Comparison of ENCODE assay signal across 8 cellular contexts in the genomic region with DNA sequence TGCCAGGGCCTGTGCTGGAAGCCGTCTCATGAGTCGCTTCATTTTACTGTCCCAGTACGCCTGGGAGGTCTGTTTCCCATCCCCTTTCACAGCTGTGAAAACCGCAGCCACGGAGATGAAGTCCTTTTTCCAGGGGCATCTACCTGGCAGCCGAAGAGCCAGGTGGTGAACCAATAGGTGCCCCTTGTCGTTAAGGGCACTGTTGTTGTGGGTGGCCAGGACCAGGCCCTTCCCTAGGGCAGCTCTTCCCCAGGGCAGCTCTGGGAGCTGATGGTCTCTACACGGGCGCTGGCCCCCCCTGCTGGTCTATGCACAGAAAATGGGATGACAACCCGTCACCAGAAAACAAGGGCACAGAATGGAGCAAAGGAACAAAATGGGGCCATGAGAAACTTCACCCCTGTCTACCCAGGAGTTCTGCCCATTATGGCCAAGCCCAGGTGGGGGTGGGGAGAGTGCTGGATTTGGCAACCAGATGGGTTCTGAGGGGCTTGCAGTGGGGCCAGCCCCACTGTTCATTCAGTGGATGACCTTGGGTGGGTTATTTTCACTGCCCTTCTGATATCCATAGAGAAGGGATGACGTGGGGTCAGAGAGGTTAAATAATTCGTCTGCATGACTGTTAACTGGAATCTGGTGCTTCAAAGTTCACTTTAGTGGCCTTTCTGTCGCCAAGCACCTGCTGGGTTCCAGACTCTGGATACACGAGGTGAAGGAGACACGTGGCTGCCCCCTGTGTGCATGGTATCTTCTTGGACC. TPM values are rescaled to one million over a fixed set of nuclear protein-coding genes. Genes with fewer than 3 reads are reported as not detected.
DNase-seq lines count a peak whose midpoint lies in the region; ATAC-seq, FAIRE-seq and TF ChIP-seq lines count a peak whose summit lies in the region.

No MANE protein-coding gene starts in this region.

- no peak overlapping the region for H3K4me2 ChIP-seq in SK-N-SH

- no peaks in the 10 kb centered on the region for H4K20me1 ChIP-seq in SK-N-SH (ENCODE audit: insufficient read depth)

- H3K27me3 ChIP-seq in CD4-positive, alpha-beta T cell (ENCODE audit: control insufficient read depth, insufficient read depth, low read length), result no peaks in the 10 kb centered on the region
- H3K27me3 ChIP-seq in SK-N-SH (ENCODE audit: insufficient read depth) (no peaks in the 10 kb centered on the region), adrenal gland (no peaks in the 10 kb centered on the region), right cardiac atrium (ENCODE audit: control insufficient read depth, insufficient read depth) (no peaks in the 10 kb centered on the region), small intestine (ENCODE audit: control insufficient read depth in 2 of 2, insufficient read depth in 2 of 2, low read length in 2 of 2) (no peaks in the 10 kb centered on the region)

- peaks cover 15% of the 10 kb centered on the region; the same call in 1 of the 2 replicates for H3K79me2 ChIP-seq in SK-N-SH (ENCODE audit: insufficient read depth)

- H3K27me3 Mint-ChIP-seq in CD4-positive, alpha-beta T cell, result no peaks in the 10 kb centered on the region

- H3K36me3 ChIP-seq in SK-N-SH (replicated peaks in 1 of 2; ENCODE audit: control insufficient read depth in 1 of 2, insufficient read depth in 2 of 2, low read length in 1 of 2) (no peaks in the 10 kb centered on the region), adrenal gland (replicated peaks in 1 of 2) (no peaks in the 10 kb centered on the region), small intestine (ENCODE audit: control insufficient read depth in 2 of 2, insufficient read depth in 2 of 2, low read length in 2 of 2) (peaks cover 0 to 4% of the 10 kb centered on the region in 2 donors)

- DNase-seq in CD4-positive, alpha-beta T cell, result peak in 9 of 10 experiments; percentile 33 to 64 (median 46)
- DNase-seq in HuH-7 (ENCODE audit: low spot score) (peak; percentile 80), SK-N-SH (peak; percentile 71), adrenal gland (peak in 6 of 7 donors; percentile 56 to 81 (median 62)), right cardiac atrium (peak; percentile 64 to 89 (median 84)), small intestine (peak; percentile 74), DMS79 (lab: John Stamatoyannopoulos, UW) (no peak)

- H3K9me3 Mint-ChIP-seq in CD4-positive, alpha-beta T cell, result no peaks in the 10 kb centered on the region

- no peaks in the 10 kb centered on the region for H3K9me2 ChIP-seq in SK-N-SH

- WGBS in SK-N-SH (ENCODE audit: low lambda C conversion rate), result 64% methylated on average over 15 of the region's 15 CpGs
- WGBS in adrenal gland, 4 donors, result 69 to 78% (median 74%) methylated on average over 13 to 15 of the region's 15 CpGs
- WGBS in right cardiac atrium, result 64% methylated on average over 15 of the region's 15 CpGs
- 52 to 62% (median 54%) methylated on average over 15 of the region's 15 CpGs for WGBS in small intestine, 3 donors

- peaks cover 76% of the 10 kb centered on the region for H3K4me1 Mint-ChIP-seq in CD4-positive, alpha-beta T cell (ENCODE audit: low read depth)

- FAIRE-seq in small intestine (lab: Jason Lieb, UNC), result no peak

- TF ChIP-seq RAD21 in SK-N-SH (IDR thresholded peaks at IDR 0.05; ENCODE audit: low read length), result peak; percentile 74

- H3F3A ChIP-seq in SK-N-SH (replicated peaks; ENCODE audit: insufficient read depth), result peaks cover 12% of the 10 kb centered on the region

- H3K4me3 ChIP-seq in SK-N-SH (ENCODE audit: low read depth in 2 of 2, low read length in 1 of 2) (no peak overlapping the region; a peak in 1 of 4 replicates), adrenal gland (no peak overlapping the region), right cardiac atrium (ENCODE audit: low read length) (no peak overlapping the region), small intestine (ENCODE audit: low read depth in 1 of 2, low read length in 2 of 2) (no peak overlapping the region)

- no peaks in the 10 kb centered on the region for H3K36me3 Mint-ChIP-seq in CD4-positive, alpha-beta T cell (ENCODE audit: low read depth)

- H3K27ac ChIP-seq in CD4-positive, alpha-beta T cell (ENCODE audit: low read depth, low read length), result no peak overlapping the region
- H3K27ac ChIP-seq in SK-N-SH (ENCODE audit: low read depth in 2 of 2, low read length in 1 of 2) (peak overlapping the region in 1 of 2 experiments; percentile 70; a peak in 2 of 4 replicates), adrenal gland (no peak overlapping the region), right cardiac atrium (ENCODE audit: low read length) (peak overlapping the region; percentile 79), small intestine (ENCODE audit: low read depth in 1 of 2, low read length in 1 of 2) (no peak overlapping the region)

- TF ChIP-seq CTCF in CD4-positive, alpha-beta T cell (IDR thresholded peaks at IDR 0.05), result peak; percentile 61
- TF ChIP-seq CTCF in SK-N-SH (IDR thresholded peaks at IDR 0.05) (peak; percentile 69), adrenal gland (IDR thresholded peaks at IDR 0.05) (peak in 5 of 6 experiments; percentile 25 to 60 (median 54))

- POLR2A ChIA-PET in CD4-positive, alpha-beta T cell (lab: Charles Lee), result interaction anchor here (0.9 to 5.1 kb wide), 4 partner anchors 45 to 410 kb away, joined by 3 to 97 read pairs (median 4); a partner anchor contains a TSS
- POLR2A ChIA-PET in SK-N-SH (lab: Yijun Ruan, JAX), result no interaction called here

- no peak overlapping the region for H3K9ac ChIP-seq in SK-N-SH

- TF ChIP-seq POLR2A in adrenal gland (IDR thresholded peaks at IDR 0.05), result no peak

- H3K9me3 ChIP-seq in CD4-positive, alpha-beta T cell (ENCODE audit: control insufficient read depth, low read length), result no peaks in the 10 kb centered on the region
- H3K9me3 ChIP-seq in SK-N-SH, result no peaks in the 10 kb centered on the region
- H3K9me3 ChIP-seq in adrenal gland (replicated peaks in 1 of 3), result no peaks in the 10 kb centered on the region
- H3K9me3 ChIP-seq in right cardiac atrium (ENCODE audit: control insufficient read depth, low read length), result no peaks in the 10 kb centered on the region
- H3K9me3 ChIP-seq in small intestine (ENCODE audit: control insufficient read depth, low read depth), result no peaks in the 10 kb centered on the region

- TF ChIP-seq EP300 in SK-N-SH (IDR thresholded peaks at IDR 0.05; ENCODE audit: borderline replicate concordance in 1 of 2, low read depth in 1 of 2, low read length in 1 of 2), result no peak

- H2AFZ ChIP-seq in SK-N-SH (ENCODE audit: low read depth), result no peak overlapping the region

- peak overlapping the region; percentile 42 for H3K4me3 Mint-ChIP-seq in CD4-positive, alpha-beta T cell

- intact Hi-C loops in CD4-positive, alpha-beta T cell (cut with DNase I, micrococcal nuclease), result loop anchor here (2.0 to 10.0 kb wide), 3 partner anchors 132 to 392 kb away; no protein-coding TSS in a partner anchor
- intact Hi-C loops in adrenal gland (cut with DNase I), result loop anchor here (5.0 to 10.0 kb wide), 2 partner anchors 102 to 384 kb away; a partner anchor contains a TSS
- intact Hi-C loops in right cardiac atrium (cut with DNase I), result loop anchor here (5.0 to 10.0 kb wide), 4 partner anchors 82 to 392 kb away; a partner anchor contains a TSS

- H3K27ac Mint-ChIP-seq in CD4-positive, alpha-beta T cell, result peak overlapping the region; percentile 93

- H3K4me1 ChIP-seq in SK-N-SH (ENCODE audit: control insufficient read depth in 1 of 2, insufficient read depth in 2 of 2, low read depth in 1 of 2, low read length in 1 of 2), result peaks cover 15 to 26% of the 10 kb centered on the region in 2 experiments; a peak in 3 of 4 replicates
- H3K4me1 ChIP-seq in adrenal gland (replicated peaks in 1 of 2), result peaks cover 10 to 18% of the 10 kb centered on the region in 2 donors
- peaks cover 6% of the 10 kb centered on the region for H3K4me1 ChIP-seq in right cardiac atrium (ENCODE audit: control insufficient read depth, insufficient read depth, low read length)
- H3K4me1 ChIP-seq in small intestine (ENCODE audit: control insufficient read depth in 2 of 2, insufficient read depth in 1 of 2, low read depth in 1 of 2, low read length in 1 of 2), result peaks cover 0 to 6% of the 10 kb centered on the region in 2 donors

- CTCF ChIA-PET in CD4-positive, alpha-beta T cell (lab: Charles Lee), result interaction anchor here (0.6 to 1.3 kb wide), 10 partner anchors 13 to 393 kb away, joined by 3 to 5 read pairs (median 4); no protein-coding TSS in a partner anchor
- CTCF ChIA-PET in SK-N-SH (lab: Yijun Ruan, JAX), result interaction anchor here (0.6 to 3.8 kb wide), 15 partner anchors 9 to 402 kb away, joined by 3 to 31 read pairs (median 6); a partner anchor contains a TSS

- ATAC-seq in CD4-positive, alpha-beta T cell (ENCODE audit: poor library complexity), result no peak
- peak; percentile 61 to 64 for ATAC-seq in right cardiac atrium
- ATAC-seq in GM18858 (IDR thresholded peaks at IDR 0.05; ENCODE audit: unreplicated experiment), result no peak

TF ChIP-seq in SK-N-SH, 30 proteins besides CTCF, POLR2A, EP300 and RAD21:
- TF ChIP-seq TAF1 (IDR thresholded peaks at IDR 0.05; ENCODE audit: borderline replicate concordance, low read depth, low read length), result no peak
- TF ChIP-seq, protein P1, sequence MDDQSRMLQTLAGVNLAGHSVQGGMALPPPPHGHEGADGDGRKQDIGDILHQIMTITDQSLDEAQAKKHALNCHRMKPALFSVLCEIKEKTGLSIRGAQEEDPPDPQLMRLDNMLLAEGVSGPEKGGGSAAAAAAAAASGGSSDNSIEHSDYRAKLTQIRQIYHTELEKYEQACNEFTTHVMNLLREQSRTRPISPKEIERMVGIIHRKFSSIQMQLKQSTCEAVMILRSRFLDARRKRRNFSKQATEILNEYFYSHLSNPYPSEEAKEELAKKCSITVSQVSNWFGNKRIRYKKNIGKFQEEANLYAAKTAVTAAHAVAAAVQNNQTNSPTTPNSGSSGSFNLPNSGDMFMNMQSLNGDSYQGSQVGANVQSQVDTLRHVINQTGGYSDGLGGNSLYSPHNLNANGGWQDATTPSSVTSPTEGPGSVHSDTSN (IDR thresholded peaks at IDR 0.05), result no peak
- TF ChIP-seq TCF12 (IDR thresholded peaks at IDR 0.05), result peak; percentile 21; the same call in 1 of the 2 replicates
- peak; percentile 62 for TF ChIP-seq SMC3 (IDR thresholded peaks at IDR 0.05; ENCODE audit: low read depth, low read length)

RNA-seq across cellular contexts. Expression of a gene that starts 11.5 kb away (rescaled TPM):
- total RNA-seq in CD4-positive, alpha-beta T cell, result 1 to 10 TPM; 1.3 to 1.5 TPM
- polyA plus RNA-seq in SK-N-SH (2012; rRNA removed) (5.6 and 8.5 TPM in 2 replicates), adrenal gland (1 to 10 TPM in 2 of 3 donors, under 1 TPM in 1; 0.56 to 1.3 (median 1.0) TPM), right cardiac atrium (0.20 TPM), small intestine (10 to 100 TPM in 1 of 3 donors, 1 to 10 TPM in 2; 1.4 to 14.3 (median 2.9) TPM)
- polyA plus RNA-seq in SK-N-SH (2012; cell fraction: cytosol; rRNA removed), result 11.5 and 13.0 TPM in 2 replicates
- 4.5 and 5.8 TPM in 2 replicates for polyA plus RNA-seq in SK-N-SH (2012; cell fraction: nucleus; rRNA removed)
- total RNA-seq in adrenal gland (1 to 10 TPM in 4 of 8 donors, under 1 TPM in 2, not detected in 2; 0.70 to 3.9 (median 1.3) TPM), right cardiac atrium (under 1 TPM in 3 of 4 donors, not detected in 1; 0.40 to 0.97 (median 0.67) TPM)

Comparison
In these comparisons a context has a peak if more than half of its experiments do, and no peak if none do; other contexts are left out.
1. ATAC-seq: peak in right cardiac atrium (2 of 2); none in CD4-positive, alpha-beta T cell (single experiment) and GM18858 (single experiment).
2. Peak in every context shown above with its lines, with median percentiles within 50 percentile points of each other: CTCF ChIP-seq.